ENCODE assay signal across 23 cellular contexts in the genomic region with DNA sequence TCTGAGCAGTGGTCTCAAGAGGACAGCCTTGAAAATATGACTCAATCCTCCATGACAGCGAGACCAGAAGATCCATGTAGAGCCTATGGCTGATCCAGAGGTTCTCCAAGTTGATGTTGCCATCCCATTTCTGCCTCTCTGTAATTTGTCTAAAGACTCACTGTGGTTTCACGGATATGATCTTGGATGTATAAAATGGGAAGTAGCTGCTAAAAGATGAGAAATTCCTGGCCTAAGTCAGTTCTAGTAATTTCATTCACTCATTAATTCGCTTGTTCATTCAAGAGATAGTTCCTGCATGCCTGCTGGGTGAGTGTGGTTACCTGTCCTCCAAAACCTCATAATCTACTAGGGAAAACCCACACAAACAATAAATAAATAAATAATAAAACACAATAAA.
"Had no signal": no experiment of that assay in that cellular context is flagged by ENCODE, and none has a peak within 500 bp of the region (broad histone marks: within the 10 kb centered on the region; RNA-seq: fewer than 3 reads in every experiment).

No MANE protein-coding gene starts in this region.

- H3K9me3 ChIP-seq: body of pancreas, colonic mucosa, lower lobe of right lung, sigmoid colon, SK-N-SH, thyroid gland had no signal

- H3K27me3 Mint-ChIP-seq: activated CD4-positive, alpha-beta T cell treated with anti-CD3 and anti-CD28 coated beads, Interleukin-2, amount 10 ng/mL, durations not matched to agents 24 days and 14 days; central memory CD8-positive, alpha-beta T cell had no signal

- H3K4me3 ChIP-seq: body of pancreas, colonic mucosa, lower lobe of right lung, sigmoid colon, thyroid gland had no signal

- H3K9me3 Mint-ChIP-seq: activated CD4-positive, alpha-beta T cell treated with anti-CD3 and anti-CD28 coated beads, Interleukin-2, amount 10 ng/mL, durations not matched to agents 24 days and 14 days; central memory CD8-positive, alpha-beta T cell; endodermal cell had no signal

- H3K27ac ChIP-seq: colonic mucosa, lower lobe of right lung, parathyroid adenoma, sigmoid colon, thyroid gland had no signal

- H3K36me3 ChIP-seq: colonic mucosa, lower lobe of right lung, sigmoid colon, thyroid gland had no signal

- H3K27me3 ChIP-seq: body of pancreas, colonic mucosa, sigmoid colon, thyroid gland had no signal

- H3K4me1 ChIP-seq: body of pancreas, colonic mucosa, lower lobe of right lung, parathyroid adenoma, thyroid gland had no signal

- H3K36me3 Mint-ChIP-seq: mesothelial cell of epicardium had no signal

- ATAC-seq: left cardiac atrium, lower lobe of right lung had no signal

- H3K27ac Mint-ChIP-seq: activated CD4-positive, alpha-beta T cell treated with anti-CD3 and anti-CD28 coated beads, Interleukin-2, amount 10 ng/mL, durations not matched to agents 24 days and 14 days; endodermal cell; mesothelial cell of epicardium had no signal

- DNase-seq: activated CD4-positive, alpha-beta T cell treated with anti-CD3 and anti-CD28 coated beads, Interleukin-2, amount 10 ng/mL, durations not matched to agents 24 days and 14 days; activated CD8-positive, alpha-beta memory T cell treated with anti-CD3 and anti-CD28 coated beads for 24 hours; activated CD8-positive, alpha-beta memory T cell treated with anti-CD3 and anti-CD28 coated beads, Interleukin-2, amount 50 U/mL, for 48 hours; activated effector memory CD4-positive, alpha-beta T cell treated with anti-CD3 and anti-CD28 coated beads, Interleukin-2, amount 50 U/mL, for 16 hours; activated naive CD4-positive, alpha-beta T cell treated with anti-CD3 and anti-CD28 coated beads, Interleukin-2, amount 50 U/mL, for 16 hours; activated T-cell treated with anti-CD3 and anti-CD28 coated beads, Interleukin-2, amount 50 U/mL, for 48 hours; body of pancreas; colonic mucosa; endodermal cell; erythroblast; head of caudate nucleus; left cardiac atrium; lower lobe of right lung; sigmoid colon; SK-N-SH; stimulated activated CD8-positive, alpha-beta memory T cell treated with anti-CD3 and anti-CD28 coated beads, Interleukin-4, amount 100 ng/mL, for 48 hours; stimulated activated naive CD4-positive, alpha-beta T cell treated with Interleukin-2 at 50 U/mL for 16 hours; T-helper 1 cell; T1000; thyroid gland had no signal

- H3K4me3 Mint-ChIP-seq: activated CD4-positive, alpha-beta T cell treated with anti-CD3 and anti-CD28 coated beads, Interleukin-2, amount 10 ng/mL, durations not matched to agents 24 days and 14 days; central memory CD8-positive, alpha-beta T cell; endodermal cell; mesothelial cell of epicardium had no signal
